In genomic region chr17:45812102-45812501, GRCh38 we compare ENCODE assay signal across 13 cellular contexts. TPM values are rescaled to one million over a fixed set of nuclear protein-coding genes. Genes with fewer than 3 reads are reported as not detected.
A peak's percentile ranks its signal among the peaks of the same experiment; 100 is the strongest.
DNase-seq lines count a peak whose midpoint lies in the region; ATAC-seq lines count a peak whose summit lies in the region.
"Had no signal": no experiment of that assay in that cellular context is flagged by ENCODE, and none has a peak within 500 bp of the region (broad histone marks: within the 10 kb centered on the region; RNA-seq: fewer than 3 reads in every experiment).

No MANE protein-coding gene starts in this region.

- H3K4me1 ChIP-seq in neuronal stem cell (ENCODE audit: control insufficient read depth in 2 of 2, insufficient read depth in 1 of 2, low read depth in 1 of 2, low read length in 2 of 2), result peaks cover 0 to 12% of the 10 kb centered on the region in 2 donors
- H3K4me1 ChIP-seq: ascending aorta, spleen had no signal

- WGBS in neuronal stem cell (ENCODE audit: extremely low coverage in 2 of 2, insufficient read length in 2 of 2, insufficient replicate concordance in 1 of 2), 2 donors, result no CpG with 5 or more reads among the region's 3 CpGs

- H2BK15ac ChIP-seq in neuronal stem cell (ENCODE audit: low read length), result no peak overlapping the region

- H2BK5ac ChIP-seq in neuronal stem cell (ENCODE audit: low read length), result no peak overlapping the region

- no peak overlapping the region for H3K14ac ChIP-seq in neuronal stem cell (ENCODE audit: low read length)

- H3K79me1 ChIP-seq in neuronal stem cell (ENCODE audit: low read depth, low read length), result no peaks in the 10 kb centered on the region

- H3K9me3 ChIP-seq in neuronal stem cell (replicated peaks in 1 of 2; ENCODE audit: control insufficient read depth in 2 of 2, insufficient read depth in 1 of 2, low read depth in 1 of 2, low read length in 2 of 2), result no peaks in the 10 kb centered on the region
- H3K9me3 ChIP-seq: ascending aorta, spleen had no signal

- no peak overlapping the region for H4K91ac ChIP-seq in neuronal stem cell (ENCODE audit: low read depth, low read length, poor library complexity)

- H3K9ac ChIP-seq in neuronal stem cell (ENCODE audit: low read depth, low read length, poor library complexity), result no peak overlapping the region

- no peaks in the 10 kb centered on the region for H3K36me3 ChIP-seq in neuronal stem cell (replicated peaks in 1 of 2; ENCODE audit: control insufficient read depth in 2 of 2, insufficient read depth in 2 of 2, low read length in 2 of 2)
- H3K36me3 ChIP-seq: ascending aorta, spleen had no signal

- H3K27me3 ChIP-seq in neuronal stem cell (ENCODE audit: control insufficient read depth in 3 of 3, insufficient read depth in 3 of 3, low read depth in 1 of 3, low read length in 3 of 3), result peaks cover 0 to 4% (median 0%) of the 10 kb centered on the region in 3 experiments
- H3K27me3 ChIP-seq: ascending aorta had no signal

- no peak overlapping the region for H3K18ac ChIP-seq in neuronal stem cell (ENCODE audit: low read length)

- H2AFZ ChIP-seq in neuronal stem cell (ENCODE audit: low read length), result no peak overlapping the region

- no peak overlapping the region for H2BK12ac ChIP-seq in neuronal stem cell (ENCODE audit: low read length)

- H2AK5ac ChIP-seq in neuronal stem cell (ENCODE audit: low read depth, low read length), result no peak overlapping the region

- no peak for ATAC-seq in GM21825 (IDR thresholded peaks at IDR 0.05; ENCODE audit: unreplicated experiment)
- ATAC-seq: stimulated activated effector memory CD8-positive, alpha-beta T cell treated with anti-CD3 and anti-CD28 coated beads, Interleukin-12 subunit alpha, Interleukin-12 subunit beta, amount 100 ng/mL, for 72 hours had no signal

- no peak overlapping the region for H4K8ac ChIP-seq in neuronal stem cell (ENCODE audit: low read depth, low read length)

- H3K23ac ChIP-seq in neuronal stem cell (ENCODE audit: low read depth, low read length, poor library complexity), result no peak overlapping the region

- H3K4me2 ChIP-seq in neuronal stem cell (ENCODE audit: insufficient read depth, low read length, poor library complexity, severe bottlenecking), result no peak overlapping the region

- H3K4ac ChIP-seq in neuronal stem cell (ENCODE audit: low read length), result no peak overlapping the region

- H3K4me3 ChIP-seq in neuronal stem cell (ENCODE audit: low read length in 2 of 2), result no peak overlapping the region
- H3K4me3 ChIP-seq: ascending aorta, spleen had no signal

- DNase-seq in NCI-H2171 treated with DMSO at 0.1 percent for 48 hours (lab: John Stamatoyannopoulos, UW) (peak; percentile 65), NCI-H2171 (lab: John Stamatoyannopoulos, UW) (no peak), NAMALWA (ENCODE audit: low spot score) (peak; percentile 13), cerebellar cortex (ENCODE audit: low spot score) (peak; percentile 55), neuronal stem cell (ENCODE audit: low spot score) (peak; percentile 15), Ammon's horn (ENCODE audit: low spot score) (no peak), DMS114 treated with DMSO at 0.1 percent for 48 hours (lab: John Stamatoyannopoulos, UW; ENCODE audit: unreplicated experiment) (no peak)
- DNase-seq: activated CD8-positive, alpha-beta memory T cell treated with anti-CD3 and anti-CD28 coated beads for 24 hours; Karpas-422; spleen had no signal

- no peak overlapping the region for H3K27ac ChIP-seq in neuronal stem cell (replicated peaks; ENCODE audit: low read length)
- H3K27ac ChIP-seq: ascending aorta, spleen had no signal

- no peak overlapping the region for H2BK120ac ChIP-seq in neuronal stem cell (ENCODE audit: low read depth, low read length)

RNA-seq across cellular contexts. Expression of gene CRHR1, which starts 28.0 kb away (rescaled TPM):
- polyA plus RNA-seq in neuronal stem cell (2013, experiment 1 of 2), result 2.5 TPM
- polyA plus RNA-seq in neuronal stem cell (2013, experiment 2 of 2), result 2.4 TPM

RNA-seq across cellular contexts. Expression of gene SPPL2C, which starts 32.6 kb away (rescaled TPM):
- polyA plus RNA-seq in neuronal stem cell (2013, experiment 1 of 2), result not detected
- polyA plus RNA-seq in neuronal stem cell (2013, experiment 2 of 2), result not detected
- polyA plus RNA-seq: spleen had no signal

Comparison
In these comparisons a context has a peak if more than half of its experiments do, and no peak if none do; other contexts are left out.
1. DNase-seq: peak in NCI-H2171 treated with DMSO at 0.1 percent for 48 hours (single experiment), NAMALWA (single experiment), cerebellar cortex (single experiment) and neuronal stem cell (single experiment); none in NCI-H2171 (single experiment), Ammon's horn (single experiment) and DMS114 treated with DMSO at 0.1 percent for 48 hours (single experiment).